In genomic region chr17:29713626-29714025, GRCh38 we compare ENCODE assay signal across 14 cellular contexts.
A peak's percentile ranks its signal among the peaks of the same experiment; 100 is the strongest.
DNase-seq lines count a peak whose midpoint lies in the region; ATAC-seq and TF ChIP-seq lines count a peak whose summit lies in the region.
"Had no signal": no experiment of that assay in that cellular context is flagged by ENCODE, and none has a peak within 500 bp of the region (broad histone marks: within the 10 kb centered on the region; RNA-seq: fewer than 3 reads in every experiment).

No MANE protein-coding gene starts in this region.

- peaks cover 94% of the 10 kb centered on the region for H3K4me1 Mint-ChIP-seq in CD4-positive, alpha-beta T cell (ENCODE audit: low read depth)
- H3K4me1 Mint-ChIP-seq in T-helper 17 cell, result peaks cover 42% of the 10 kb centered on the region
- peaks cover 51 to 99% (median 90%) of the 10 kb centered on the region in 7 donors for H3K4me1 Mint-ChIP-seq in naive thymus-derived CD4-positive, alpha-beta T cell

- intact Hi-C loops in CD4-positive, alpha-beta T cell (cut with DNase I, micrococcal nuclease), result loop anchor here in 1 of 2 experiments (1.0 kb wide), 1 partner anchor 9 kb away; no protein-coding TSS in a partner anchor
- intact Hi-C loops in naive thymus-derived CD4-positive, alpha-beta T cell (cut with micrococcal nuclease), result no loop called here

- no peaks in the 10 kb centered on the region for H3K9me3 ChIP-seq in CD4-positive, alpha-beta T cell (ENCODE audit: control insufficient read depth, low read length)
- H3K9me3 ChIP-seq in T-helper 17 cell (ENCODE audit: control insufficient read depth, low read length, poor library complexity, severe bottlenecking), result no peaks in the 10 kb centered on the region
- H3K9me3 ChIP-seq in naive thymus-derived CD4-positive, alpha-beta T cell (ENCODE audit: control insufficient read depth in 2 of 3, low read length in 3 of 3), result no peaks in the 10 kb centered on the region
- H3K9me3 ChIP-seq: suprapubic skin had no signal

- no peaks in the 10 kb centered on the region for H3K27me3 Mint-ChIP-seq in CD4-positive, alpha-beta T cell
- H3K27me3 Mint-ChIP-seq in T-helper 17 cell, result no peaks in the 10 kb centered on the region
- no peaks in the 10 kb centered on the region for H3K27me3 Mint-ChIP-seq in naive thymus-derived CD4-positive, alpha-beta T cell

- POLR2A ChIA-PET in CD4-positive, alpha-beta T cell (lab: Charles Lee), result interaction anchor here (0.9 to 6.9 kb wide), 3 partner anchors 9 to 47 kb away, joined by 4 to 41 read pairs (median 12); no protein-coding TSS in a partner anchor
- POLR2A ChIA-PET in naive thymus-derived CD4-positive, alpha-beta T cell (lab: Charles Lee), result interaction anchor here (2.0 to 2.2 kb wide), 2 partner anchors 9 kb away, joined by 7 to 8 read pairs; no protein-coding TSS in a partner anchor

- H3K27me3 ChIP-seq in CD4-positive, alpha-beta T cell (ENCODE audit: control insufficient read depth, insufficient read depth, low read length), result no peaks in the 10 kb centered on the region
- no peaks in the 10 kb centered on the region for H3K27me3 ChIP-seq in naive thymus-derived CD4-positive, alpha-beta T cell (ENCODE audit: control insufficient read depth in 2 of 2, insufficient read depth in 2 of 2, low read length in 2 of 2)
- H3K27me3 ChIP-seq: suprapubic skin had no signal

- no peak for ATAC-seq in CD4-positive, alpha-beta T cell (ENCODE audit: poor library complexity)
- ATAC-seq in T-helper 17 cell (no peak), HG02938 (IDR thresholded peaks at IDR 0.05; ENCODE audit: unreplicated experiment) (no peak), GM21576 (IDR thresholded peaks at IDR 0.05; ENCODE audit: unreplicated experiment) (no peak), GM21390 (IDR thresholded peaks at IDR 0.05; ENCODE audit: unreplicated experiment) (no peak)
- no peak for ATAC-seq in naive thymus-derived CD4-positive, alpha-beta T cell

- in situ Hi-C loops in GM13977 (cut with MboI; ENCODE audit: low pct_unique_long_range_greater_than_20kb, low sequenced_read_pairs, unreplicated experiment), result no loop called here

- H3K27ac ChIP-seq in CD4-positive, alpha-beta T cell (ENCODE audit: low read depth, low read length), result no peak overlapping the region
- peak overlapping the region; percentile 9 for H3K27ac ChIP-seq in naive thymus-derived CD4-positive, alpha-beta T cell (ENCODE audit: low read depth, low read length)
- H3K27ac ChIP-seq: SK-N-MC, suprapubic skin had no signal

- no peak for DNase-seq in CD4-positive, alpha-beta T cell
- DNase-seq in GM13977 (ENCODE audit: low spot score), result peak; percentile 23
- no peak for DNase-seq in T-helper 17 cell
- DNase-seq in naive thymus-derived CD4-positive, alpha-beta T cell, result no peak
- no peak for DNase-seq in stimulated activated CD4-positive, alpha-beta T cell treated with anti-CD3 and anti-CD28 coated beads, Interleukin-12 subunit alpha, Interleukin-12 subunit beta, amount 100 ng/mL, for 4 hours
- DNase-seq: activated CD4-positive, CD25-positive, alpha-beta regulatory T cell; effector memory CD4-positive, alpha-beta T cell; retina had no signal

- no peaks in the 10 kb centered on the region for H3K9me3 Mint-ChIP-seq in CD4-positive, alpha-beta T cell
- H3K9me3 Mint-ChIP-seq in naive thymus-derived CD4-positive, alpha-beta T cell, result peaks cover 0 to 6% (median 0%) of the 10 kb centered on the region in 11 donors
- H3K9me3 Mint-ChIP-seq: activated T-helper 1 cell treated with anti-CD3 and anti-CD28 coated beads, Interleukin-12 subunit alpha, Interleukin-12 subunit beta, Interleukin-2, Interleukin-4 antibody, amounts not matched to agents 30 ng/mL and 10 ng/mL and 1 ng/mL, durations not matched to agents 14 hours and 24 hours and 36 hours had no signal

- H3K27ac Mint-ChIP-seq in CD4-positive, alpha-beta T cell, result peak overlapping the region; percentile 92
- H3K27ac Mint-ChIP-seq in T-helper 17 cell, result peak overlapping the region; percentile 86
- H3K27ac Mint-ChIP-seq in naive thymus-derived CD4-positive, alpha-beta T cell, result peak overlapping the region; percentile 44 to 96 (median 86)

- H3K4me3 Mint-ChIP-seq in CD4-positive, alpha-beta T cell, result peak overlapping the region; percentile 6
- no peak overlapping the region for H3K4me3 Mint-ChIP-seq in T-helper 17 cell
- peak overlapping the region in 8 of 10 donors; percentile 1 to 64 (median 23) for H3K4me3 Mint-ChIP-seq in naive thymus-derived CD4-positive, alpha-beta T cell
- H3K4me3 Mint-ChIP-seq: activated T-helper 1 cell treated with anti-CD3 and anti-CD28 coated beads, Interleukin-12 subunit alpha, Interleukin-12 subunit beta, Interleukin-2, Interleukin-4 antibody, amounts not matched to agents 30 ng/mL and 10 ng/mL and 1 ng/mL, durations not matched to agents 14 hours and 24 hours and 36 hours had no signal

- H3K4me3 ChIP-seq in naive thymus-derived CD4-positive, alpha-beta T cell (ENCODE audit: low read length), result no peak overlapping the region
- H3K4me3 ChIP-seq: SK-N-MC, suprapubic skin had no signal

- CTCF ChIA-PET in CD4-positive, alpha-beta T cell (lab: Charles Lee), result no interaction called here
- CTCF ChIA-PET in naive thymus-derived CD4-positive, alpha-beta T cell (lab: Charles Lee), result no interaction called here

- H3K36me3 ChIP-seq in naive thymus-derived CD4-positive, alpha-beta T cell (ENCODE audit: control insufficient read depth in 2 of 3, insufficient read depth in 3 of 3, low read length in 3 of 3), result no peaks in the 10 kb centered on the region
- H3K36me3 ChIP-seq: suprapubic skin had no signal

- H3K36me3 Mint-ChIP-seq in CD4-positive, alpha-beta T cell (ENCODE audit: low read depth), result peaks cover 71% of the 10 kb centered on the region
- peaks cover 9% of the 10 kb centered on the region for H3K36me3 Mint-ChIP-seq in T-helper 17 cell (ENCODE audit: low read depth)
- peaks cover 11 to 48% (median 35%) of the 10 kb centered on the region in 5 donors for H3K36me3 Mint-ChIP-seq in naive thymus-derived CD4-positive, alpha-beta T cell

- no peak for TF ChIP-seq CTCF in CD4-positive, alpha-beta T cell (IDR thresholded peaks at IDR 0.05)
- no peak for TF ChIP-seq CTCF in GM13977 (IDR thresholded peaks at IDR 0.05; ENCODE audit: extremely low read depth, insufficient read depth, missing control alignments)

- peaks cover 9 to 18% of the 10 kb centered on the region in 2 donors for H3K4me1 ChIP-seq in naive thymus-derived CD4-positive, alpha-beta T cell (ENCODE audit: control insufficient read depth in 2 of 2, insufficient read depth in 2 of 2, low read length in 2 of 2)
